In the genomic region with DNA sequence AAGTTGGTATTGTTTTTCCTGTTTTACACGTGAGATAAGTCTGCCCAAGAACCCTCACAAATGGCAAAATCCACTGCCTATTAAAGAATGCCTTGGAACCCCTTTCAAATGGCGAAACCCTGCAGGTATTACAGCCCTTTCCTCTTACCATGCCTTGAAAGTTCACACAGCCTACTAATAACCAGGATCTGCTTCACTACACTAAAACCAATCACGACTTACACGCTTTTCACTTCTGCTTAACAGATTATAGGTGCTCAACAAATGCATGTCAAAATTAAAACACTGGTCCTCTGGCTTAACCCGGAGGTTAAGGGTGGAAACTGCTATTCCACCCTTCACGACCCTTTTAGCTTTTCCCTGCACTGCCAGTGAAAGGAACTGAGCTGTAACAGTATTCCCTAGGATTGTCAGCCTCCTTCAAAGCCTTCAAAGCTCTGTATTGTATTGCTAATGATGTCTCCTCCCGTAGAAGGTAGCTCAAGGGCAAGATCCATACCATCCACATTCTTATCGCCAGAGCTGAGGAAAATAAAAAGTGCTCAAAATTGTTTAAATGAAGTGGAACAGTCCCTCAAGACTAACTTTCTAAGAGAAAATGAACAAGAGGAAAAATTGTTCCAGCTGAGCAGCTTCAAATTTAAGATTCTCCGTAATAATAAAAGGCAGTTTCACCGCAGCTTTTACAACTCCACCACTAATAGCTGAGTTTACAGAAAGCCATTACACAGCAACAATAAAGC, we compare ENCODE assay signal across 8 cellular contexts. TPM values are rescaled to one million over a fixed set of nuclear protein-coding genes. Genes with fewer than 3 reads are reported as not detected.
DNase-seq lines count a peak whose midpoint lies in the region; ATAC-seq and TF ChIP-seq lines count a peak whose summit lies in the region.

No MANE protein-coding gene starts in this region.

- peak overlapping the region; percentile 93 for H3K4me3 Mint-ChIP-seq in activated CD4-positive, alpha-beta T cell treated with anti-CD3 and anti-CD28 coated beads, Interleukin-2, amount 10 ng/mL, durations not matched to agents 7 days and 5 days

- H3K9me3 Mint-ChIP-seq in activated CD4-positive, alpha-beta T cell treated with anti-CD3 and anti-CD28 coated beads, Interleukin-2, amount 10 ng/mL, durations not matched to agents 7 days and 5 days = no peaks in the 10 kb centered on the region

- H2AFZ ChIP-seq in fibroblast of lung (ENCODE audit: low read length) (peak overlapping the region; percentile 7), osteoblast (ENCODE audit: low read length) (peak overlapping the region; percentile 94)

- POLR2A ChIA-PET in activated CD4-positive, alpha-beta T cell treated with anti-CD3 and anti-CD28 coated beads, Interleukin-2, amount 10 ng/mL, durations not matched to agents 7 days and 5 days (lab: Charles Lee) = interaction anchor here (0.6 to 1.4 kb wide), 3 partner anchors 63 to 323 kb away, joined by 3 to 10 read pairs (median 4); a partner anchor contains a TSS

- H4K20me1 ChIP-seq in fibroblast of lung (ENCODE audit: control insufficient read depth, extremely low read depth, insufficient read depth, low read length) (no peaks in the 10 kb centered on the region), osteoblast (ENCODE audit: insufficient read depth, low read length) (no peaks in the 10 kb centered on the region)

- H3K4me3 ChIP-seq in fibroblast of lung (replicated peaks in 1 of 4; ENCODE audit: control extremely low read depth in 1 of 4, insufficient read depth in 1 of 4, low read depth in 3 of 4, low read length in 4 of 4) (peak overlapping the region; percentile 83 to 96 (median 88)), osteoblast (ENCODE audit: insufficient read depth, low read length) (peak overlapping the region; percentile 98)

- CTCF ChIA-PET in activated CD4-positive, alpha-beta T cell treated with anti-CD3 and anti-CD28 coated beads, Interleukin-2, amount 10 ng/mL, durations not matched to agents 7 days and 5 days (lab: Charles Lee) = interaction anchor here (1.0 to 1.4 kb wide), 6 partner anchors 50 to 446 kb away, joined by 3 to 6 read pairs (median 4); no protein-coding TSS in a partner anchor

- peaks cover 57% of the 10 kb centered on the region for H3K4me1 Mint-ChIP-seq in activated CD4-positive, alpha-beta T cell treated with anti-CD3 and anti-CD28 coated beads, Interleukin-2, amount 10 ng/mL, durations not matched to agents 7 days and 5 days

- H3K9ac ChIP-seq in fibroblast of lung (ENCODE audit: insufficient read depth, low read length) = peak overlapping the region; percentile 89

- in situ Hi-C loops in SK-MEL-5 (cut with HindIII; ENCODE audit: low pct_unique_long_range_greater_than_20kb, low sequenced_read_pairs) = no loop called here

- H3K27me3 Mint-ChIP-seq in activated CD4-positive, alpha-beta T cell treated with anti-CD3 and anti-CD28 coated beads, Interleukin-2, amount 10 ng/mL, durations not matched to agents 7 days and 5 days = no peaks in the 10 kb centered on the region

- H3K4me1 ChIP-seq in fibroblast of lung (ENCODE audit: control insufficient read depth, extremely low read depth, insufficient read depth, low read length) (peaks cover 4% of the 10 kb centered on the region), osteoblast (ENCODE audit: insufficient read depth, low read length) (peaks cover 16% of the 10 kb centered on the region)

- H3K9me3 ChIP-seq in fibroblast of lung (ENCODE audit: control insufficient read depth, insufficient read depth, low read depth, low read length) (no peaks in the 10 kb centered on the region), osteoblast (ENCODE audit: low read depth, low read length) (no peaks in the 10 kb centered on the region)

- H3K4me2 ChIP-seq in fibroblast of lung (ENCODE audit: extremely low read depth, insufficient read depth, low read length) = peak overlapping the region; percentile 96
- H3K4me2 ChIP-seq in osteoblast (ENCODE audit: insufficient read depth, low read length) = peak overlapping the region; percentile 95

- DNase-seq in activated CD4-positive, alpha-beta T cell treated with anti-CD3 and anti-CD28 coated beads, Interleukin-2, amount 10 ng/mL, durations not matched to agents 7 days and 5 days = no peak
- DNase-seq in activated CD4-positive, alpha-beta T cell treated with anti-CD3 and anti-CD28 coated beads for 1 hour = no peak
- DNase-seq in SK-MEL-5 (ENCODE audit: low read depth, low spot score) (peak; percentile 11), fibroblast of lung (ENCODE audit: low read depth in 2 of 2) (peak in 1 of 2 donors; percentile 22), osteoblast (ENCODE audit: insufficient read length, low spot score, missing footprints) (no peak), SKM-1 (lab: John Stamatoyannopoulos, UW; ENCODE audit: unreplicated experiment) (no peak)

- peaks cover 20% of the 10 kb centered on the region for H3K36me3 Mint-ChIP-seq in activated CD4-positive, alpha-beta T cell treated with anti-CD3 and anti-CD28 coated beads, Interleukin-2, amount 10 ng/mL, durations not matched to agents 7 days and 5 days (ENCODE audit: low read depth)

- TF ChIP-seq CTCF in fibroblast of lung (conservative IDR thresholded peaks at IDR 0.05 in 1 of 2, IDR thresholded peaks at IDR 0.05 in 1 of 2; ENCODE audit: low read depth in 1 of 2, low read length in 2 of 2) (no peak), osteoblast (IDR thresholded peaks at IDR 0.05; ENCODE audit: extremely low read depth, low read depth, low read length) (no peak)

- H3K36me3 ChIP-seq in fibroblast of lung (ENCODE audit: control insufficient read depth, insufficient read depth, low read length) (no peaks in the 10 kb centered on the region), osteoblast (ENCODE audit: insufficient read depth, low read length) (no peaks in the 10 kb centered on the region)

- peak overlapping the region; percentile 81 for H3K27ac ChIP-seq in fibroblast of lung (ENCODE audit: insufficient read depth, low read length)
- H3K27ac ChIP-seq in osteoblast (ENCODE audit: low read depth, low read length) = peak overlapping the region; percentile 84

- H3K79me2 ChIP-seq in fibroblast of lung (ENCODE audit: control insufficient read depth, insufficient read depth, low read length) (peaks cover 33% of the 10 kb centered on the region), osteoblast (ENCODE audit: insufficient read depth, low read length) (peaks cover 49% of the 10 kb centered on the region)

- H3K27ac Mint-ChIP-seq in activated CD4-positive, alpha-beta T cell treated with anti-CD3 and anti-CD28 coated beads, Interleukin-2, amount 10 ng/mL, durations not matched to agents 7 days and 5 days = peak overlapping the region; percentile 93

- ATAC-seq in GM18520 (IDR thresholded peaks at IDR 0.05; ENCODE audit: unreplicated experiment) (no peak), HG03175 (IDR thresholded peaks at IDR 0.05; ENCODE audit: unreplicated experiment) (no peak)

- no peaks in the 10 kb centered on the region for H3K27me3 ChIP-seq in fibroblast of lung (ENCODE audit: control insufficient read depth, insufficient read depth, low read length)
- H3K27me3 ChIP-seq in osteoblast (ENCODE audit: insufficient read depth, low read length) = no peaks in the 10 kb centered on the region

RNA-seq across cellular contexts. Expression of a gene that starts 1.0 kb away (rescaled TPM):
- total RNA-seq in activated CD4-positive, alpha-beta T cell treated with anti-CD3 and anti-CD28 coated beads, Interleukin-2, amount 10 ng/mL, durations not matched to agents 7 days and 5 days = 10 to 100 TPM; 16.8 to 17.0 TPM
- 29.7 and 29.9 TPM in 2 replicates for total RNA-seq in SK-MEL-5 (2014; rRNA removed; shearing (Covaris generic))
- 18.0 and 19.0 TPM in 2 replicates for polyA plus RNA-seq in SK-MEL-5 (2015; cell fraction: cytosol; rRNA removed)
- polyA plus RNA-seq in SK-MEL-5 (2015; cell fraction: nucleus; rRNA removed) = 29.8 and 52.7 TPM in 2 replicates
- total RNA-seq in fibroblast of lung (44.7 and 55.5 TPM in 2 replicates), osteoblast (17.0 and 17.7 TPM in 2 replicates)
- polyA plus RNA-seq in fibroblast of lung = 10.3 and 11.3 TPM in 2 replicates
- polyA plus RNA-seq in fibroblast of lung (2012) = 10.1 and 11.7 TPM in 2 replicates
- 0.22 and 0.31 TPM in 2 replicates for polyA minus RNA-seq in fibroblast of lung (ENCODE audit: low replicate concordance)
